Comparison of ENCODE assay signal across 1 cellular context in the genomic region with DNA sequence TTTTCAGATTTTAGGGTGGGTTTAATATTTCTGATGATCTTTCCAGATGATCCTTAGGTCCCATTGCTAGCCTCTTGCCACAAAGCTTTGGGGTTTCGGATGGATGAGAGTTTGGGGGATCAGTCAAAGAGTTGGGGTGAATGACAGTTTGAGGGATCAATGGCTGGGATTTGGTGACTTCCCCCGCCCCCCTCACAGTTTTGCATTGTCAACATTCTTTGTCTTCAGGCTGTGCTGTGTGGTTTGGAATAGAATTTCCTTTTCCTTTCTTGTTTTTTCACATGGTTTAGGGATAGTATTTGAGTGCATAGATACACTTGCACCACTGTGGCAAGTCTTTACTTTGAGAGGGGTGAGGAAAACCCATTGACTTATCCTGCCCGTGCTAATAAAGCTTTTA.
TF ChIP-seq lines count a peak whose summit lies in the region.

No MANE protein-coding gene starts in this region.

TF ChIP-seq in GM23338, 12 proteins besides CTCF, POLR2A, EP300 and RAD21 (continued from another document):
- TF ChIP-seq, protein P1, sequence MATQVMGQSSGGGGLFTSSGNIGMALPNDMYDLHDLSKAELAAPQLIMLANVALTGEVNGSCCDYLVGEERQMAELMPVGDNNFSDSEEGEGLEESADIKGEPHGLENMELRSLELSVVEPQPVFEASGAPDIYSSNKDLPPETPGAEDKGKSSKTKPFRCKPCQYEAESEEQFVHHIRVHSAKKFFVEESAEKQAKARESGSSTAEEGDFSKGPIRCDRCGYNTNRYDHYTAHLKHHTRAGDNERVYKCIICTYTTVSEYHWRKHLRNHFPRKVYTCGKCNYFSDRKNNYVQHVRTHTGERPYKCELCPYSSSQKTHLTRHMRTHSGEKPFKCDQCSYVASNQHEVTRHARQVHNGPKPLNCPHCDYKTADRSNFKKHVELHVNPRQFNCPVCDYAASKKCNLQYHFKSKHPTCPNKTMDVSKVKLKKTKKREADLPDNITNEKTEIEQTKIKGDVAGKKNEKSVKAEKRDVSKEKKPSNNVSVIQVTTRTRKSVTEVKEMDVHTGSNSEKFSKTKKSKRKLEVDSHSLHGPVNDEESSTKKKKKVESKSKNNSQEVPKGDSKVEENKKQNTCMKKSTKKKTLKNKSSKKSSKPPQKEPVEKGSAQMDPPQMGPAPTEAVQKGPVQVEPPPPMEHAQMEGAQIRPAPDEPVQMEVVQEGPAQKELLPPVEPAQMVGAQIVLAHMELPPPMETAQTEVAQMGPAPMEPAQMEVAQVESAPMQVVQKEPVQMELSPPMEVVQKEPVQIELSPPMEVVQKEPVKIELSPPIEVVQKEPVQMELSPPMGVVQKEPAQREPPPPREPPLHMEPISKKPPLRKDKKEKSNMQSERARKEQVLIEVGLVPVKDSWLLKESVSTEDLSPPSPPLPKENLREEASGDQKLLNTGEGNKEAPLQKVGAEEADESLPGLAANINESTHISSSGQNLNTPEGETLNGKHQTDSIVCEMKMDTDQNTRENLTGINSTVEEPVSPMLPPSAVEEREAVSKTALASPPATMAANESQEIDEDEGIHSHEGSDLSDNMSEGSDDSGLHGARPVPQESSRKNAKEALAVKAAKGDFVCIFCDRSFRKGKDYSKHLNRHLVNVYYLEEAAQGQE (IDR thresholded peaks at IDR 0.05; ENCODE audit: unreplicated experiment): no peak
- TF ChIP-seq, protein P2, sequence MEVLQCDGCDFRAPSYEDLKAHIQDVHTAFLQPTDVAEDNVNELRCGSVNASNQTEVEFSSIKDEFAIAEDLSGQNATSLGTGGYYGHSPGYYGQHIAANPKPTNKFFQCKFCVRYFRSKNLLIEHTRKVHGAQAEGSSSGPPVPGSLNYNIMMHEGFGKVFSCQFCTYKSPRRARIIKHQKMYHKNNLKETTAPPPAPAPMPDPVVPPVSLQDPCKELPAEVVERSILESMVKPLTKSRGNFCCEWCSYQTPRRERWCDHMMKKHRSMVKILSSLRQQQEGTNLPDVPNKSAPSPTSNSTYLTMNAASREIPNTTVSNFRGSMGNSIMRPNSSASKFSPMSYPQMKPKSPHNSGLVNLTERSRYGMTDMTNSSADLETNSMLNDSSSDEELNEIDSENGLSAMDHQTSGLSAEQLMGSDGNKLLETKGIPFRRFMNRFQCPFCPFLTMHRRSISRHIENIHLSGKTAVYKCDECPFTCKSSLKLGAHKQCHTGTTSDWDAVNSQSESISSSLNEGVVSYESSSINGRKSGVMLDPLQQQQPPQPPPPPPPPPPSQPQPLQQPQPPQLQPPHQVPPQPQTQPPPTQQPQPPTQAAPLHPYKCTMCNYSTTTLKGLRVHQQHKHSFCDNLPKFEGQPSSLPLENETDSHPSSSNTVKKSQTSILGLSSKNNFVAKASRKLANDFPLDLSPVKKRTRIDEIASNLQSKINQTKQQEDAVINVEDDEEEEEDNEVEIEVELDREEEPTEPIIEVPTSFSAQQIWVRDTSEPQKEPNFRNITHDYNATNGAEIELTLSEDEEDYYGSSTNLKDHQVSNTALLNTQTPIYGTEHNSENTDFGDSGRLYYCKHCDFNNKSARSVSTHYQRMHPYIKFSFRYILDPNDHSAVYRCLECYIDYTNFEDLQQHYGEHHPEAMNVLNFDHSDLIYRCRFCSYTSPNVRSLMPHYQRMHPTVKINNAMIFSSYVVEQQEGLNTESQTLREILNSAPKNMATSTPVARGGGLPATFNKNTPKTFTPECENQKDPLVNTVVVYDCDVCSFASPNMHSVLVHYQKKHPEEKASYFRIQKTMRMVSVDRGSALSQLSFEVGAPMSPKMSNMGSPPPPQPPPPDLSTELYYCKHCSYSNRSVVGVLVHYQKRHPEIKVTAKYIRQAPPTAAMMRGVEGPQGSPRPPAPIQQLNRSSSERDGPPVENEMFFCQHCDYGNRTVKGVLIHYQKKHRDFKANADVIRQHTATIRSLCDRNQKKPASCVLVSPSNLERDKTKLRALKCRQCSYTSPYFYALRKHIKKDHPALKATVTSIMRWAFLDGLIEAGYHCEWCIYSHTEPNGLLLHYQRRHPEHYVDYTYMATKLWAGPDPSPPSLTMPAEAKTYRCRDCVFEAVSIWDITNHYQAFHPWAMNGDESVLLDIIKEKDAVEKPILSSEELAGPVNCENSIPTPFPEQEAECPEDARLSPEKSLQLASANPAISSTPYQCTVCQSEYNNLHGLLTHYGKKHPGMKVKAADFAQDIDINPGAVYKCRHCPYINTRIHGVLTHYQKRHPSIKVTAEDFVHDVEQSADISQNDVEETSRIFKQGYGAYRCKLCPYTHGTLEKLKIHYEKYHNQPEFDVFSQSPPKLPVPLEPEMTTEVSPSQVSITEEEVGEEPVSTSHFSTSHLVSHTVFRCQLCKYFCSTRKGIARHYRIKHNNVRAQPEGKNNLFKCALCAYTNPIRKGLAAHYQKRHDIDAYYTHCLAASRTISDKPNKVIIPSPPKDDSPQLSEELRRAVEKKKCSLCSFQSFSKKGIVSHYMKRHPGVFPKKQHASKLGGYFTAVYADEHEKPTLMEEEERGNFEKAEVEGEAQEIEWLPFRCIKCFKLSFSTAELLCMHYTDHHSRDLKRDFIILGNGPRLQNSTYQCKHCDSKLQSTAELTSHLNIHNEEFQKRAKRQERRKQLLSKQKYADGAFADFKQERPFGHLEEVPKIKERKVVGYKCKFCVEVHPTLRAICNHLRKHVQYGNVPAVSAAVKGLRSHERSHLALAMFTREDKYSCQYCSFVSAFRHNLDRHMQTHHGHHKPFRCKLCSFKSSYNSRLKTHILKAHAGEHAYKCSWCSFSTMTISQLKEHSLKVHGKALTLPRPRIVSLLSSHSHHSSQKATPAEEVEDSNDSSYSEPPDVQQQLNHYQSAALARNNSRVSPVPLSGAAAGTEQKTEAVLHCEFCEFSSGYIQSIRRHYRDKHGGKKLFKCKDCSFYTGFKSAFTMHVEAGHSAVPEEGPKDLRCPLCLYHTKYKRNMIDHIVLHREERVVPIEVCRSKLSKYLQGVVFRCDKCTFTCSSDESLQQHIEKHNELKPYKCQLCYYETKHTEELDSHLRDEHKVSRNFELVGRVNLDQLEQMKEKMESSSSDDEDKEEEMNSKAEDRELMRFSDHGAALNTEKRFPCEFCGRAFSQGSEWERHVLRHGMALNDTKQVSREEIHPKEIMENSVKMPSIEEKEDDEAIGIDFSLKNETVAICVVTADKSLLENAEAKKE (CRISPR knock-in tag; IDR thresholded peaks at IDR 0.05): no peak
